8 cellular contexts compared by ENCODE assay signal in genomic region chr15:44728576-44729393, GRCh38. TPM values are rescaled to one million over a fixed set of nuclear protein-coding genes. Genes with fewer than 3 reads are reported as not detected.
A peak's percentile ranks its signal among the peaks of the same experiment; 100 is the strongest.
DNase-seq lines count a peak whose midpoint lies in the region; ATAC-seq and TF ChIP-seq lines count a peak whose summit lies in the region.

No MANE protein-coding gene starts in this region.

- H3K27me3 ChIP-seq in lung (ENCODE audit: control insufficient read depth, insufficient read depth), result no peaks in the 10 kb centered on the region

- no peak for TF ChIP-seq CTCF in lung (IDR thresholded peaks at IDR 0.05; ENCODE audit: control extremely low read depth, extremely low read depth)

- ATAC-seq in GM21360 (IDR thresholded peaks at IDR 0.05; ENCODE audit: unreplicated experiment) (peak; percentile 66), lung (ENCODE audit: insufficient read depth, low FRiP score) (peak; percentile 95)

- peak overlapping the region; percentile 95 to 100 for H3K27ac ChIP-seq in lung (ENCODE audit: low read depth in 1 of 2, low read length in 1 of 2)

- peaks cover 0 to 6% of the 10 kb centered on the region in 2 donors for H3K36me3 ChIP-seq in lung (ENCODE audit: control insufficient read depth in 2 of 2, insufficient read depth in 2 of 2, low read length in 2 of 2)

- DNase-seq in COLO668 (lab: John Stamatoyannopoulos, UW; ENCODE audit: unreplicated experiment) (peak; percentile 92), HT-29 (ENCODE audit: low spot score) (peak; percentile 99), lung (ENCODE audit: low spot score) (peak; percentile 97)
- peak; percentile 95 for DNase-seq in NK-92 treated with Interleukin-12 subunit alpha and Interleukin-12 subunit beta, amount 100 ng/mL, for 24 hours (lab: John Stamatoyannopoulos, UW)
- DNase-seq in activated CD8-positive, alpha-beta memory T cell treated with anti-CD3 and anti-CD28 coated beads for 4 hours (ENCODE audit: low read depth in 2 of 2), result peak; percentile 94 to 96
- peak; percentile 93 for DNase-seq in effector CD8-positive, alpha-beta T cell (lab: John Stamatoyannopoulos, UW)
- DNase-seq in stimulated activated CD4-positive, alpha-beta T cell treated with anti-CD3 and anti-CD28 coated beads, TNF-alpha, amount 100 ng/mL, for 24 hours (ENCODE audit: low read depth in 3 of 3), result peak; percentile 88 to 96 (median 92)

- no peaks in the 10 kb centered on the region for H3K9me3 ChIP-seq in lung (ENCODE audit: control insufficient read depth in 2 of 2, insufficient read depth in 1 of 2, low read length in 1 of 2)

- H3K4me1 ChIP-seq in lung (ENCODE audit: control insufficient read depth in 2 of 2, insufficient read depth in 2 of 2, low read length in 2 of 2), result peaks cover 2 to 19% of the 10 kb centered on the region in 2 donors

- peak overlapping the region; percentile 83 for H3K4me3 ChIP-seq in lung

- 0 to 1% methylated on average over 35 of the region's 36 CpGs for WGBS in lung, 2 donors

RNA-seq across cellular contexts. Expression of gene TRIM69, which starts 7.5 kb away (rescaled TPM):
- total RNA-seq in HT-29 (2014; rRNA removed; shearing (Covaris generic)), result 7.4 and 9.6 TPM in 2 replicates
- 10 to 100 TPM; 13.1 to 21.3 TPM for total RNA-seq in lung
- 10 to 100 TPM; 11.2 to 26.4 TPM for polyA plus RNA-seq in lung

RNA-seq across cellular contexts. Expression of gene B2M, which starts 17.5 kb away (rescaled TPM):
- total RNA-seq in HT-29 (2014; rRNA removed; shearing (Covaris generic)), result 494 and 506 TPM in 2 replicates
- total RNA-seq in lung, result 1,000 to 10,000 TPM; 2,080 to 4,787 TPM
- polyA plus RNA-seq in lung, result over 10,000 TPM in 1 of 2 donors, 1,000 to 10,000 TPM in 1; 1,933 to 11,026 TPM

RNA-seq across cellular contexts. Expression of gene PATL2, which starts 17.7 kb away (rescaled TPM):
- total RNA-seq in HT-29 (2014; rRNA removed; shearing (Covaris generic)), result 0.20 TPM in 1 of 2 replicates, not detected in the other
- 1 to 10 TPM; 2.4 to 3.0 TPM for total RNA-seq in lung
- polyA plus RNA-seq in lung, result 1 to 10 TPM; 4.4 to 4.8 TPM

Comparison
In these comparisons a context has a peak if more than half of its experiments do, and no peak if none do; other contexts are left out.
1. Peak in every context shown above with its lines: DNase-seq, ATAC-seq, H3K4me3 ChIP-seq and H3K27ac ChIP-seq.